Comparison of ENCODE assay signal across 9 cellular contexts in genomic region chr15:96329403-96329981, GRCh38.
A peak's percentile ranks its signal among the peaks of the same experiment; 100 is the strongest.
DNase-seq lines count a peak whose midpoint lies in the region; ATAC-seq lines count a peak whose summit lies in the region.
"Had no signal": no experiment of that assay in that cellular context is flagged by ENCODE, and none has a peak within 500 bp of the region (broad histone marks: within the 10 kb centered on the region; RNA-seq: fewer than 3 reads in every experiment).

No MANE protein-coding gene starts in this region.

- H3K27ac ChIP-seq in layer of hippocampus (ENCODE audit: low read depth, low read length) (peak overlapping the region; percentile 62), substantia nigra (ENCODE audit: low read depth, low read length, poor library complexity, severe bottlenecking) (peak overlapping the region; percentile 21)

- no peak for ATAC-seq in GM19455 (IDR thresholded peaks at IDR 0.05; ENCODE audit: unreplicated experiment)

- DNase-seq in NCI-H526 treated with DMSO at 0.1 percent for 48 hours (lab: John Stamatoyannopoulos, UW), result peak; percentile 20
- no peak for DNase-seq in NCI-H526 (lab: John Stamatoyannopoulos, UW)
- peak; percentile 8 for DNase-seq in astrocyte of the hippocampus (ENCODE audit: low read depth, low spot score)
- no peak for DNase-seq in substantia nigra (lab: John Stamatoyannopoulos, UW)
- no peak for DNase-seq in effector CD8-positive, alpha-beta T cell (lab: John Stamatoyannopoulos, UW)
- no peak for DNase-seq in HK-2 (ENCODE audit: unreplicated experiment)
- DNase-seq: activated B cell treated with CpG ODN at 0.5 μM for 24 hours had no signal

- H3K27me3 ChIP-seq in layer of hippocampus (ENCODE audit: control insufficient read depth, insufficient read depth, low read length), result peaks cover 16% of the 10 kb centered on the region

Comparison
In these comparisons a context has a peak if more than half of its experiments do, and no peak if none do; other contexts are left out.
1. DNase-seq: peak in NCI-H526 treated with DMSO at 0.1 percent for 48 hours (single experiment) and astrocyte of the hippocampus (single experiment); none in NCI-H526 (0 of 2), substantia nigra (0 of 49), effector CD8-positive, alpha-beta T cell (single experiment) and HK-2 (single experiment).